In genomic region chr11:116756044-116756443, GRCh38 we compare ENCODE assay signal across 9 cellular contexts. TPM values are rescaled to one million over a fixed set of nuclear protein-coding genes. Genes with fewer than 3 reads are reported as not detected.
"Had no signal": no experiment of that assay in that cellular context is flagged by ENCODE, and none has a peak within 500 bp of the region (broad histone marks: within the 10 kb centered on the region; RNA-seq: fewer than 3 reads in every experiment).

No MANE protein-coding gene starts in this region.

RNA-seq across cellular contexts. Expression of gene APOA5, which starts 35.6 kb away (rescaled TPM):
- total RNA-seq: OCI-LY7, PC-3, PC-9, Right ventricle myocardium inferior, Right ventricle myocardium superior, RPMI7951, SJCRH30, SJSA1, SK-MEL-5 had no signal
